1 cellular context compared by ENCODE assay signal in the genomic region with DNA sequence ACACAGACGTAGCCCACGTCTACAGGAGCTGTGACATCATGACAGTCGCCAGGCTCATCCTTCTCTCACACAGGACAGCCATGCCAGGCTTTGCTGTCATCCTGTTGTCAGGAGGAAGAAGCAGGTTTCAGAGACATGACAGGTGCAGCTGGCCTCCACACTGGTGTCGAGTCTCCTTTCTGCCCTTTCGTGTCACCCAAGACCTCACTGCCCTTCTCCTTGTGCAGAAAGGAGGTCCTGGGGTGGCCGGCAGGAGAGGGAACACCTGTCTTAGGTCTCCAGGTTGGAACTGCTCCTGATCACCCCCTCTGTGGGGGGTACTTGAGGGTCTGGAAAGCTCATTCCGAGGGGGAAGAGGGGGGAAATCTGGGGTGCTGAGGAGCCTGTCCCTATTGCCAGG.
TF ChIP-seq lines count a peak whose summit lies in the region.

No MANE protein-coding gene starts in this region.

TF ChIP-seq in GM12891, 5 proteins besides CTCF, POLR2A, EP300 and RAD21:
- TF ChIP-seq PAX5 (IDR thresholded peaks at IDR 0.05; ENCODE audit: insufficient read depth, low read length, severe bottlenecking) (no peak), SPI1 (IDR thresholded peaks at IDR 0.05; ENCODE audit: low read depth, low read length) (no peak), POLR2AphosphoS5 (IDR thresholded peaks at IDR 0.05; ENCODE audit: low read depth, low read length) (no peak), TAF1 (IDR thresholded peaks at IDR 0.05; ENCODE audit: low read depth, low read length) (no peak), POU2F2 (IDR thresholded peaks at IDR 0.05; ENCODE audit: low read depth, low read length) (no peak)
